8 cellular contexts compared by ENCODE assay signal in genomic region chr2:28393115-28393836, GRCh38. TPM values are rescaled to one million over a fixed set of nuclear protein-coding genes. Genes with fewer than 3 reads are reported as not detected.
A peak's percentile ranks its signal among the peaks of the same experiment; 100 is the strongest.
DNase-seq lines count a peak whose midpoint lies in the region; ATAC-seq and TF ChIP-seq lines count a peak whose summit lies in the region.

No MANE protein-coding gene starts in this region.

- H3K4me3 ChIP-seq in fibroblast of the aortic adventitia (ENCODE audit: low read depth, low read length): peak overlapping the region; percentile 93

- TF ChIP-seq CTCF in fibroblast of the aortic adventitia (IDR thresholded peaks at IDR 0.05; ENCODE audit: insufficient read depth, low read length) (no peak), neural crest cell (conservative IDR thresholded peaks at IDR 0.05) (no peak)

- ATAC-seq in HG02870 (IDR thresholded peaks at IDR 0.05; ENCODE audit: unreplicated experiment): no peak

- peaks cover 29% of the 10 kb centered on the region for H3K4me1 Mint-ChIP-seq in neural crest cell

- H3K9me3 Mint-ChIP-seq in neural crest cell: no peaks in the 10 kb centered on the region

- DNase-seq in DMS79 treated with DMSO at 0.1 percent for 48 hours (lab: John Stamatoyannopoulos, UW): peak; percentile 20
- no peak for DNase-seq in DMS79 (lab: John Stamatoyannopoulos, UW)
- peak; percentile 66 for DNase-seq in NCI-H69 (lab: John Stamatoyannopoulos, UW)
- peak; percentile 36 for DNase-seq in activated T-helper 9 cell treated with anti-CD3 and anti-CD28 coated beads, Interleukin-2, amount 50 U/mL, for 16 hours (ENCODE audit: low read depth)
- DNase-seq in fibroblast of the aortic adventitia (ENCODE audit: low read depth): peak; percentile 65
- DNase-seq in neural crest cell (ENCODE audit: low read depth, low spot score): peak; percentile 31
- peak; percentile 78 for DNase-seq in ureter (ENCODE audit: low spot score)

- H3K36me3 Mint-ChIP-seq in neural crest cell (ENCODE audit: low read depth): no peaks in the 10 kb centered on the region

- H3K27me3 Mint-ChIP-seq in neural crest cell (ENCODE audit: low read depth): peaks cover 26% of the 10 kb centered on the region

- peak overlapping the region; percentile 91 for H3K4me3 Mint-ChIP-seq in neural crest cell

- no peak overlapping the region for H3K27ac Mint-ChIP-seq in neural crest cell (ENCODE audit: unreplicated experiment)

RNA-seq across cellular contexts. Expression of gene FOSL2, which starts 0.6 kb away (rescaled TPM):
- total RNA-seq in fibroblast of the aortic adventitia (ENCODE audit: low replicate concordance) (26.3 and 44.4 TPM in 2 replicates), neural crest cell (2.2 and 2.9 TPM in 2 replicates), ureter (259 TPM)
